In the genomic region with DNA sequence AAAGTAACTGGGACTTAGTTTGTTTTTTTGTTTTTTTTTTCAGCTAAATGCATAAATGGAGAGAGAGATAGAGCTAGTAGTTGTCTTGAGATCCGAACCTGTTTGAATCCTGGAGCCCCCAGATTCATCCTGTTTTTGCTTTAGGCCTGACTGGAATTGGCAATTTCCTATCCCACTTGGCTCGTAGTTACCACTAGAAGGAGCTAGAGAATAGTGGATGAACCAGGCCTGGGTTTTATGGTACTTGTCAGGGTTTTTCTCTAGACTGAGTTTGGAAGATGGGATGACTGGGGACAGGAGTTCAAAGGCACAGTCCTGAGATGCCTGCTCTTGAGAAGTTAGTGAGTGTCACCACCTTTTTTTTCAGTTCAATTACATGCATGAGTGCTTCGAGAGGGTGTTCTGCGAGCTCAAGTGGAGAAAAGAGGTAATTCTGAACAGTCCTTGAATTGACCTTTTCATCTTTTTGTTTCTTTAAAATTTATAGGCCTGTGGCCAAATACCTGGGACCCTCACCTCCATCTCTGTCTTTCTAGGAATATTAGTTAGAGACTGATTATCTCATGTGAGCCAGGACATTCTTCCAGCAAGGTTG, we compare ENCODE assay signal across 9 cellular contexts. TPM values are rescaled to one million over a fixed set of nuclear protein-coding genes. Genes with fewer than 3 reads are reported as not detected.
DNase-seq lines count a peak whose midpoint lies in the region; ATAC-seq, FAIRE-seq and TF ChIP-seq lines count a peak whose summit lies in the region.
"Had no signal": no experiment of that assay in that cellular context is flagged by ENCODE, and none has a peak within 500 bp of the region (broad histone marks: within the 10 kb centered on the region; RNA-seq: fewer than 3 reads in every experiment).

No MANE protein-coding gene starts in this region.

- no peak overlapping the region for H3K4me3 Mint-ChIP-seq in astrocyte (ENCODE audit: unreplicated experiment)
- H3K4me3 Mint-ChIP-seq: T-helper 1 cell treated with Interleukin-12 subunit alpha and Interleukin-12 subunit beta and Interleukin-4 antibody, amounts not matched to agents 30 μg/mL and 1 μg/mL, for 36 hours had no signal

- ATAC-seq in left colon (peak; percentile 79), HG03097 (IDR thresholded peaks at IDR 0.05; ENCODE audit: low FRiP score, unreplicated experiment) (no peak), GM19467 (IDR thresholded peaks at IDR 0.05; ENCODE audit: unreplicated experiment) (no peak), GM21390 (IDR thresholded peaks at IDR 0.05; ENCODE audit: unreplicated experiment) (no peak)

- peaks cover 26% of the 10 kb centered on the region for H3K36me3 ChIP-seq in astrocyte (ENCODE audit: insufficient read depth, low read length)

- H3K4me2 ChIP-seq in astrocyte (ENCODE audit: low read length): no peak overlapping the region

- POLR2A ChIA-PET in GM10248 (lab: Yijun Ruan, JAX): no interaction called here

- no peaks in the 10 kb centered on the region for H3K79me2 ChIP-seq in astrocyte (ENCODE audit: insufficient read depth, low read length)

- peak overlapping the region; percentile 47 for H3K27ac Mint-ChIP-seq in astrocyte (ENCODE audit: unreplicated experiment)
- H3K27ac Mint-ChIP-seq: T-helper 1 cell treated with Interleukin-12 subunit alpha and Interleukin-12 subunit beta and Interleukin-4 antibody, amounts not matched to agents 30 μg/mL and 1 μg/mL, for 36 hours had no signal

- intact Hi-C loops in left colon (cut with DNase I, micrococcal nuclease): no loop called here

- H3K27me3 ChIP-seq in astrocyte (ENCODE audit: insufficient read depth, low read length): no peaks in the 10 kb centered on the region

- no peak overlapping the region for H3K9ac ChIP-seq in astrocyte (ENCODE audit: low read length)

- no peaks in the 10 kb centered on the region for H3K27me3 Mint-ChIP-seq in astrocyte (ENCODE audit: low read depth, unreplicated experiment)

- CTCF ChIA-PET in GM10248 (lab: Yijun Ruan, JAX): interaction anchor here (1.0 to 1.6 kb wide), 6 partner anchors 9 to 143 kb away, joined by 3 to 4 read pairs (median 3); no protein-coding TSS in a partner anchor

- no peak overlapping the region for H3K27ac ChIP-seq in astrocyte (ENCODE audit: low read depth, low read length)

- no peaks in the 10 kb centered on the region for H3K4me1 ChIP-seq in astrocyte (ENCODE audit: insufficient read depth, low read length)

- H3K9me3 Mint-ChIP-seq in astrocyte (ENCODE audit: unreplicated experiment): no peaks in the 10 kb centered on the region
- H3K9me3 Mint-ChIP-seq: T-helper 1 cell treated with Interleukin-12 subunit alpha and Interleukin-12 subunit beta and Interleukin-4 antibody, amounts not matched to agents 30 μg/mL and 1 μg/mL, for 36 hours had no signal

- no peaks in the 10 kb centered on the region for H4K20me1 ChIP-seq in astrocyte (ENCODE audit: insufficient read depth, low read length)

- H3K36me3 Mint-ChIP-seq in astrocyte (ENCODE audit: low read depth, unreplicated experiment): peaks cover 19% of the 10 kb centered on the region

- TF ChIP-seq CTCF in GM10248 (IDR thresholded peaks at IDR 0.05; ENCODE audit: control extremely low read depth, extremely low read depth, low read depth, missing control alignments): peak; percentile 50
- peak; percentile 71 for TF ChIP-seq CTCF in astrocyte (IDR thresholded peaks at IDR 0.05; ENCODE audit: insufficient read depth, low read depth, low read length)

- no peak for DNase-seq in GM10248 (ENCODE audit: extremely low spot score)
- DNase-seq in NCI-H146 (lab: John Stamatoyannopoulos, UW): peak; percentile 24
- peak; percentile 4 for DNase-seq in astrocyte (ENCODE audit: low read depth)
- no peak for DNase-seq in left colon
- DNase-seq in GDM1 (lab: John Stamatoyannopoulos, UW): no peak

- no peak overlapping the region for H2AFZ ChIP-seq in astrocyte (ENCODE audit: low read depth, low read length)

- H3K9me3 ChIP-seq in astrocyte (ENCODE audit: insufficient read depth, low read depth, low read length): no peaks in the 10 kb centered on the region

- H3K4me3 ChIP-seq in astrocyte (ENCODE audit: insufficient read depth, low read depth, low read length): no peak overlapping the region

- peaks cover 1% of the 10 kb centered on the region for H3K4me1 Mint-ChIP-seq in astrocyte (ENCODE audit: low read depth, unreplicated experiment)

- FAIRE-seq in astrocyte (lab: Jason Lieb, UNC): no peak

RNA-seq across cellular contexts. Expression of a gene that starts 23.4 kb away (rescaled TPM):
- total RNA-seq in astrocyte: not detected in 2 replicates
- 1 to 10 TPM; 2.2 to 2.4 TPM for total RNA-seq in left colon

RNA-seq across cellular contexts. Expression of a gene that starts 28.2 kb away (rescaled TPM):
- not detected in 2 replicates for total RNA-seq in astrocyte
- total RNA-seq in left colon: 1 to 10 TPM in 1 of 2 donors, under 1 TPM in 1; 0.67 to 1.6 TPM

Comparison
In these comparisons a context has a peak if more than half of its experiments do, and no peak if none do; other contexts are left out.
1. DNase-seq: peak in NCI-H146 (single experiment) and astrocyte (single experiment); none in GM10248 (single experiment), left colon (0 of 2) and GDM1 (single experiment).